8 cellular contexts compared by ENCODE assay signal in the genomic region with DNA sequence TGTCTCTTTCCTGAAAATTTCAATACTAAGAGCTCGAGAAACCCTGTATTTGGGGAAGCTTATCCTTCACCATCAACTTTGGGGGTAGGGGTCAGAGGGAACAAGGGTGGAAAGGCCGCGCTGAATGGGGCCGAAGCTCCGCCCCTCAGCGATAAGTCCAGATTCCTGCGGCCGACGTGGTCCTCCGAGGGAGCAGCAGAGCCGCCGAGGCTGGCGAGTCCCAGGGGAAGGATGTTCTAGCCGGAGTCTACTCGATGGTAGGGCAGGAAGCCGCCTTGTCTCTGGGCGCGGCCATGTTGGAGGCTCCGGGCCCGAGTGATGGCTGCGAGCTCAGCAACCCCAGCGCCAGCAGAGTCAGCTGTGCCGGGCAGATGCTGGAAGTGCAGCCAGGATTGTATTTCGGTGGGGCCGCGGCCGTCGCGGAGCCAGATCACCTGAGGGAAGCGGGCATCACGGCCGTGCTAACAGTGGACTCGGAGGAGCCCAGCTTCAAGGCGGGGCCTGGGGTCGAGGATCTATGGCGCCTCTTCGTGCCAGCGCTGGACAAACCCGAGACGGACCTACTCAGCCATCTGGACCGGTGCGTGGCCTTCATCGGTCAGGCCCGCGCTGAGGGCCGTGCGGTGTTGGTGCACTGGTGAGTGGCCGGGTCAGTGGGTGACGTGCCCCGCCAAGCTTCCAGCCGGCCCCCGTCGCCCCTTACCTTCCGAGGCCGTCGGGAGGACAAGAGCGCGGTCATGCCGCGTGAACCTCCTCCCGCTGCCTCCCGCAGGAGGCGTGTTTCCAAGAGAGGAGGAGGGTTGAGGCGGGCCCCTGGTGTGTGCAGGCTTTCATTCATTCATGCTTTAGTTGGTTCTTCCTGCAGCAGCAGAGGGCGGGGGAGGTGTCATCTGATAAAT. TPM values are rescaled to one million over a fixed set of nuclear protein-coding genes. Genes with fewer than 3 reads are reported as not detected.
A peak's percentile ranks its signal among the peaks of the same experiment; 100 is the strongest.
DNase-seq lines count a peak whose midpoint lies in the region; ATAC-seq, FAIRE-seq and TF ChIP-seq lines count a peak whose summit lies in the region.

Gene DUSP12 (plus strand): TSS at position 278 of the 899 bp plus-strand sequence. CDS start 16 bp downstream, at position 294.

- intact Hi-C loops in left cardiac atrium (cut with DNase I): loop anchor here in 1 of 2 donors (10.0 kb wide), 2 partner anchors 185 to 265 kb away; no protein-coding TSS in a partner anchor

- peak within 1 kb of the TSS; percentile 99 for H3K4me3 Mint-ChIP-seq in T-helper 1 cell treated with Interleukin-12 subunit alpha and Interleukin-12 subunit beta and Interleukin-4 antibody, amounts not matched to agents 30 μg/mL and 1 μg/mL, for 36 hours
- H3K4me3 Mint-ChIP-seq in progenitor cell of endocrine pancreas (ENCODE audit: low read depth): peak within 1 kb of the TSS; percentile 99

- no peak for TF ChIP-seq CTCF in progenitor cell of endocrine pancreas (IDR thresholded peaks at IDR 0.05; ENCODE audit: unreplicated experiment)

- H3K27ac Mint-ChIP-seq in T-helper 1 cell treated with Interleukin-12 subunit alpha and Interleukin-12 subunit beta and Interleukin-4 antibody, amounts not matched to agents 30 μg/mL and 1 μg/mL, for 36 hours: peak within 1 kb of the TSS; percentile 99
- H3K27ac Mint-ChIP-seq in progenitor cell of endocrine pancreas: peak within 1 kb of the TSS; percentile 99

- H3K9me3 Mint-ChIP-seq in T-helper 1 cell treated with Interleukin-12 subunit alpha and Interleukin-12 subunit beta and Interleukin-4 antibody, amounts not matched to agents 30 μg/mL and 1 μg/mL, for 36 hours: peaks cover 9% of the 10 kb centered on the region
- H3K9me3 Mint-ChIP-seq in progenitor cell of endocrine pancreas (ENCODE audit: low read depth): no peaks in the 10 kb centered on the region

- peaks cover 28% of the 10 kb centered on the region for H3K4me1 Mint-ChIP-seq in T-helper 1 cell treated with Interleukin-12 subunit alpha and Interleukin-12 subunit beta and Interleukin-4 antibody, amounts not matched to agents 30 μg/mL and 1 μg/mL, for 36 hours (ENCODE audit: low read depth)
- peaks cover 24% of the 10 kb centered on the region for H3K4me1 Mint-ChIP-seq in progenitor cell of endocrine pancreas (ENCODE audit: low read depth)

- ATAC-seq in HG02840 (IDR thresholded peaks at IDR 0.05; ENCODE audit: low FRiP score, unreplicated experiment): peak; percentile 97
- peak; percentile 99 for ATAC-seq in left cardiac atrium

- H3K36me3 ChIP-seq in urinary bladder (ENCODE audit: insufficient read depth): no peaks in the 10 kb centered on the region

- TF ChIP-seq POLR2A in GM12892 (IDR thresholded peaks at IDR 0.05; ENCODE audit: low read depth, low read length): peak; percentile 93

- H3K36me3 Mint-ChIP-seq in T-helper 1 cell treated with Interleukin-12 subunit alpha and Interleukin-12 subunit beta and Interleukin-4 antibody, amounts not matched to agents 30 μg/mL and 1 μg/mL, for 36 hours (ENCODE audit: low read depth): peaks cover 26% of the 10 kb centered on the region
- H3K36me3 Mint-ChIP-seq in progenitor cell of endocrine pancreas (ENCODE audit: insufficient read depth): peaks cover 11% of the 10 kb centered on the region

- H3K27ac ChIP-seq in urinary bladder (ENCODE audit: low read depth): peak within 1 kb of the TSS; percentile 77

- WGBS in urinary bladder: under 1% methylated on average over 65 of the region's 65 CpGs

- H3K27me3 Mint-ChIP-seq in T-helper 1 cell treated with Interleukin-12 subunit alpha and Interleukin-12 subunit beta and Interleukin-4 antibody, amounts not matched to agents 30 μg/mL and 1 μg/mL, for 36 hours (ENCODE audit: low read depth): peaks cover 14% of the 10 kb centered on the region
- H3K27me3 Mint-ChIP-seq in progenitor cell of endocrine pancreas: peaks cover 8% of the 10 kb centered on the region

- FAIRE-seq in GM12892 (lab: Jason Lieb, UNC): peak; percentile 99

- peak within 1 kb of the TSS; percentile 81 for H3K4me3 ChIP-seq in urinary bladder (ENCODE audit: low read depth, low read length)

- no peaks in the 10 kb centered on the region for H3K4me1 ChIP-seq in urinary bladder (ENCODE audit: insufficient read depth)

- DNase-seq in GM12892 (ENCODE audit: insufficient read length) (peak; percentile 73), NCI-H146 (lab: John Stamatoyannopoulos, UW) (peak; percentile 96), amniotic stem cell (lab: John Stamatoyannopoulos, UW) (peak; percentile 92), left cardiac atrium (peak; percentile 96), progenitor cell of endocrine pancreas (ENCODE audit: low spot score, unreplicated experiment) (peak; percentile 78)

RNA-seq across cellular contexts. Expression of gene DUSP12, which starts in this region (rescaled TPM):
- polyA plus RNA-seq in GM12892 (2012; ENCODE audit: missing spikeins): 16.5 TPM
- total RNA-seq in left cardiac atrium: 10 to 100 TPM; 10.9 to 12.0 TPM
- total RNA-seq in progenitor cell of endocrine pancreas: 29.8 and 31.0 TPM in 2 replicates
- total RNA-seq in urinary bladder: 41.8 TPM
- 27.9 TPM for polyA plus RNA-seq in urinary bladder

Comparison
In these comparisons a context has a peak if more than half of its experiments do, and no peak if none do; other contexts are left out.
1. Peak in every context shown above with its lines: DNase-seq, ATAC-seq, H3K4me3 ChIP-seq and H3K27ac ChIP-seq.